In the genomic region with DNA sequence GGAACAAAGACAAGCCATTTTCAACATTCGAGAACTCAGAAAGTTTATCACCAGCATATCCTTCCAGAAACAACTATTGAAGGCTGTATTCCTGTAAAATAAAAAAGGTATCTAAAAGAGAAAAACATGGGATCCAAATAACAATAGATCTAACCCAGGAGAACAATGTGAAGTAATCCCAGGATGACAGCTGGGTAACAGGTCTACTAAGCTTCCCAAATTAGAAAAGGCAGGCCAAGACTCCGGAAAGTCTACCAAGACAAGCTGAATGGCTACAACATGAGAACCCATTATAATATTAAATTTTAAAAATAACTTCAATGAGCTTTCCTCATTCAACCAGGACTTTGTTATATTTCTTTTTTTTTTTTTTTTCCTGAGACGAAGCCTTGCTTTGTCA, we compare ENCODE assay signal across 28 cellular contexts.
"Had no signal": no experiment of that assay in that cellular context is flagged by ENCODE, and none has a peak within 500 bp of the region (broad histone marks: within the 10 kb centered on the region; RNA-seq: fewer than 3 reads in every experiment).

No MANE protein-coding gene starts in this region.

- H3K4me1 ChIP-seq: colonic mucosa, testis had no signal

- H3K27ac Mint-ChIP-seq: dendritic cell treated with granulocyte-macrophage colony-stimulating factor and Interleukin-4, amounts not matched to agents 40 ng/mL and 50 ng/mL, for 4 days; endodermal cell; natural killer cell treated with Interleukin-12 subunit alpha and Interleukin-12 subunit beta and Interleukin-15 and Interleukin-18, amount 100 ng/mL, for 72 hours; progenitor cell of endocrine pancreas; stimulated activated effector memory CD8-positive, alpha-beta T cell treated with anti-CD3 and anti-CD28 coated beads, Interleukin-12 subunit alpha, Interleukin-12 subunit beta, amount 100 ng/mL, for 72 hours; type B pancreatic cell had no signal

- H3K4me3 Mint-ChIP-seq: dendritic cell treated with granulocyte-macrophage colony-stimulating factor and Interleukin-4, amounts not matched to agents 40 ng/mL and 50 ng/mL, for 4 days; endodermal cell; naive B cell; natural killer cell treated with Interleukin-12 subunit alpha and Interleukin-12 subunit beta and Interleukin-15 and Interleukin-18, amount 100 ng/mL, for 72 hours; neural crest cell; stimulated activated effector memory CD8-positive, alpha-beta T cell treated with anti-CD3 and anti-CD28 coated beads, Interleukin-12 subunit alpha, Interleukin-12 subunit beta, amount 100 ng/mL, for 72 hours; type B pancreatic cell had no signal

- H3K36me3 Mint-ChIP-seq: naive B cell; natural killer cell treated with Interleukin-12 subunit alpha and Interleukin-12 subunit beta and Interleukin-15 and Interleukin-18, amount 100 ng/mL, for 72 hours; stimulated activated effector memory CD8-positive, alpha-beta T cell treated with anti-CD3 and anti-CD28 coated beads, Interleukin-12 subunit alpha, Interleukin-12 subunit beta, amount 100 ng/mL, for 72 hours had no signal

- DNase-seq: colonic mucosa; effector CD8-positive, alpha-beta T cell; endodermal cell; foreskin fibroblast; gastrocnemius medialis; head of caudate nucleus; left cardiac atrium; left lung; mesendoderm; naive B cell; pancreas; stimulated activated CD4-positive, alpha-beta T cell treated with anti-CD3 and anti-CD28 coated beads, Interleukin-2, amount 100 ng/mL, for 24 hours; stimulated activated CD4-positive, alpha-beta T cell treated with anti-CD3 and anti-CD28 coated beads, Interleukin-4, amount 100 ng/mL, for 24 hours; stimulated activated naive CD4-positive, alpha-beta T cell treated with Interleukin-2 at 50 U/mL for 16 hours; stomach; testis; tibial artery had no signal

- H3K36me3 ChIP-seq: colonic mucosa, gastrocnemius medialis, left lung, neutrophil, pancreas, right atrium auricular region, stomach, tibial artery had no signal

- H3K9me3 ChIP-seq: colonic mucosa, gastrocnemius medialis, neutrophil, pancreas, stomach, testis, tibial artery had no signal

- ATAC-seq: esophagus mucosa; gastrocnemius medialis; left cardiac atrium; left lung; natural killer cell treated with Interleukin-12 subunit alpha and Interleukin-12 subunit beta and Interleukin-15 and Interleukin-18, amount 100 ng/mL, for 72 hours; pancreas; sciatic nerve; stimulated activated effector memory CD8-positive, alpha-beta T cell treated with anti-CD3 and anti-CD28 coated beads, Interleukin-12 subunit alpha, Interleukin-12 subunit beta, amount 100 ng/mL, for 72 hours had no signal

- H3K27ac ChIP-seq: colonic mucosa, epithelial cell of prostate, left lung, neutrophil, pancreas, right atrium auricular region, stomach, testis, tibial artery had no signal

- H3K9me3 Mint-ChIP-seq: dendritic cell treated with granulocyte-macrophage colony-stimulating factor and Interleukin-4, amounts not matched to agents 40 ng/mL and 50 ng/mL, for 4 days; natural killer cell treated with Interleukin-12 subunit alpha and Interleukin-12 subunit beta and Interleukin-15 and Interleukin-18, amount 100 ng/mL, for 72 hours; stimulated activated effector memory CD8-positive, alpha-beta T cell treated with anti-CD3 and anti-CD28 coated beads, Interleukin-12 subunit alpha, Interleukin-12 subunit beta, amount 100 ng/mL, for 72 hours had no signal

- H3K27me3 ChIP-seq: colonic mucosa, gastrocnemius medialis, left lung, pancreas, right atrium auricular region, stomach, testis, tibial artery had no signal

- H3K4me3 ChIP-seq: colonic mucosa, gastrocnemius medialis, left lung, pancreas, right atrium auricular region, stomach, testis, tibial artery had no signal

- H3K27me3 Mint-ChIP-seq: dendritic cell treated with granulocyte-macrophage colony-stimulating factor and Interleukin-4, amounts not matched to agents 40 ng/mL and 50 ng/mL, for 4 days; naive B cell; natural killer cell treated with Interleukin-12 subunit alpha and Interleukin-12 subunit beta and Interleukin-15 and Interleukin-18, amount 100 ng/mL, for 72 hours; progenitor cell of endocrine pancreas; type B pancreatic cell had no signal
